Comparison of ENCODE assay signal across 13 cellular contexts in the genomic region with DNA sequence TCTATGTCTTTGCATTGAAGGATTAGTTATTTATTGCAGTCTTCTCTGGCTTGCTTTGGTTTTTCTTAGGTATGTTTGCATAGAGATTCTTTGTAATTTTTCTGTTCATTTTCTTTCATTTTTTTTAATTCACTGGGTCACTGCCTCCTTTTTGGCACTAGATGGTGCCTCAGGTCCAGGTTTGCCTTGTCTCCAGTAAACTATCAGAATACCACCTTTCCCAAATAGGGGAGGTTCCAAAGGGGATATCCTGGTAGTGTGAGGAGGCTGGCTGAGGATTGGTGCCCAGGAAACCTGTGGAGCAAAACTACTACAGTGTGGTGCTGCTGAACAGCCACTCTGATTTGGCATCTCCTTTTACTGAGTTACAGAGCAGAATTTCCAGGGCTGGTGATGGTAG.
DNase-seq lines count a peak whose midpoint lies in the region; ATAC-seq and TF ChIP-seq lines count a peak whose summit lies in the region.
"Had no signal": no experiment of that assay in that cellular context is flagged by ENCODE, and none has a peak within 500 bp of the region (broad histone marks: within the 10 kb centered on the region; RNA-seq: fewer than 3 reads in every experiment).

No MANE protein-coding gene starts in this region.

- H3K4me1 ChIP-seq in hepatocyte (ENCODE audit: insufficient read depth): no peaks in the 10 kb centered on the region
- H3K4me1 ChIP-seq in testis: no peaks in the 10 kb centered on the region
- H3K4me1 ChIP-seq: heart right ventricle had no signal

- H3K79me2 ChIP-seq in hepatocyte: no peaks in the 10 kb centered on the region

- H3K9me2 ChIP-seq in hepatocyte (replicated peaks; ENCODE audit: insufficient read depth): no peaks in the 10 kb centered on the region

- intact Hi-C loops in testis (cut with DNase I; ENCODE audit: low total_unique reads): no loop called here

- no peak for ATAC-seq in HG02981 (IDR thresholded peaks at IDR 0.05; ENCODE audit: unreplicated experiment)
- ATAC-seq: CD8-positive, alpha-beta T cell; heart right ventricle; natural killer cell had no signal

- no peak overlapping the region for H2AFZ ChIP-seq in hepatocyte

- in situ Hi-C loops in SK-MEL-5 (cut with HindIII; ENCODE audit: low pct_unique_long_range_greater_than_20kb, low sequenced_read_pairs): no loop called here

- H3K36me3 ChIP-seq in hepatocyte (replicated peaks; ENCODE audit: insufficient read depth, low read depth): no peaks in the 10 kb centered on the region
- no peaks in the 10 kb centered on the region for H3K36me3 ChIP-seq in testis (ENCODE audit: low read depth, missing control alignments)
- H3K36me3 ChIP-seq: heart right ventricle had no signal

- H3K4me2 ChIP-seq in hepatocyte: no peak overlapping the region

- H3K27me3 ChIP-seq in hepatocyte: no peaks in the 10 kb centered on the region
- no peaks in the 10 kb centered on the region for H3K27me3 ChIP-seq in testis
- H3K27me3 ChIP-seq: heart right ventricle had no signal

- no peaks in the 10 kb centered on the region for H4K20me1 ChIP-seq in hepatocyte (ENCODE audit: insufficient read depth, poor library complexity, severe bottlenecking)

- TF ChIP-seq CTCF in hepatocyte (IDR thresholded peaks at IDR 0.05; ENCODE audit: poor library complexity): peak; percentile 45
- TF ChIP-seq CTCF in testis (IDR thresholded peaks at IDR 0.05): no peak

- no peak overlapping the region for H3K4me3 ChIP-seq in hepatocyte
- no peak overlapping the region for H3K4me3 ChIP-seq in testis
- H3K4me3 ChIP-seq: heart right ventricle had no signal

- H3K27ac ChIP-seq in hepatocyte (no peak overlapping the region), testis (no peak overlapping the region)
- H3K27ac ChIP-seq: heart right ventricle had no signal

- H3K9me3 ChIP-seq in hepatocyte (ENCODE audit: low read depth): no peaks in the 10 kb centered on the region
- no peaks in the 10 kb centered on the region for H3K9me3 ChIP-seq in testis

- peak; percentile 3 for DNase-seq in AG08395 (ENCODE audit: low spot score)
- DNase-seq in H4 (ENCODE audit: low spot score): peak; percentile 10
- DNase-seq in SK-MEL-5 (ENCODE audit: low read depth, low spot score): peak; percentile 30
- peak; percentile 3 for DNase-seq in hepatocyte (ENCODE audit: low spot score)
- no peak for DNase-seq in testis
- no peak for DNase-seq in hepatic stellate cell (ENCODE audit: low spot score)
- DNase-seq in T-helper 9 cell: no peak
- DNase-seq: CD8-positive, alpha-beta T cell; heart right ventricle; natural killer cell; NCI-H510A; substantia nigra had no signal

- no peak for TF ChIP-seq POLR2A in testis (IDR thresholded peaks at IDR 0.05)

Comparison
In these comparisons a context has a peak if more than half of its experiments do, and no peak if none do; other contexts are left out.
1. DNase-seq: peak in AG08395 (single experiment), H4 (single experiment), SK-MEL-5 (single experiment) and hepatocyte (single experiment); none in testis (single experiment), hepatic stellate cell (single experiment) and T-helper 9 cell (single experiment).